ENCODE assay signal across 8 cellular contexts in genomic region chr1:83998599-83999315, GRCh38. TPM values are rescaled to one million over a fixed set of nuclear protein-coding genes. Genes with fewer than 3 reads are reported as not detected.
DNase-seq lines count a peak whose midpoint lies in the region; ATAC-seq, FAIRE-seq and TF ChIP-seq lines count a peak whose summit lies in the region.

Gene TTLL7 (minus strand): TSS chr1:83999132. CDS start chr1:83952211, 46,921 bp downstream.

- no peaks in the 10 kb centered on the region for H3K9me1 ChIP-seq in endothelial cell of umbilical vein (replicated peaks; ENCODE audit: control insufficient read depth, extremely low read depth, insufficient read depth, low read length)

- H3K4me3 ChIP-seq in endothelial cell of umbilical vein (replicated peaks in 1 of 3; ENCODE audit: insufficient read depth in 1 of 3, low read depth in 1 of 3, low read length in 3 of 3) (peak within 1 kb of the TSS; percentile 63 to 76 (median 74)), mononuclear cell (ENCODE audit: low read length) (peak within 1 kb of the TSS; percentile 44)

- no peaks in the 10 kb centered on the region for H4K20me1 ChIP-seq in endothelial cell of umbilical vein (replicated peaks; ENCODE audit: control insufficient read depth, extremely low read depth, insufficient read depth, low read length)

- TF ChIP-seq POLR2A in endothelial cell of umbilical vein (IDR thresholded peaks at IDR 0.05; ENCODE audit: low read depth, low read length), result no peak

- no peaks in the 10 kb centered on the region for H3K79me2 ChIP-seq in endothelial cell of umbilical vein (ENCODE audit: control insufficient read depth, insufficient read depth, low read length)

- no TSS peak for BruUV-seq in endothelial cell of umbilical vein (replicated peaks; lab: Mats Ljungman, UMichigan)

- POLR2A ChIA-PET in endothelial cell of umbilical vein (lab: Charles Lee), result interaction anchor here (0.6 kb wide), 1 partner anchor 62 kb away, joined by 6 read pairs; no protein-coding TSS in a partner anchor

- peak within 1 kb of the TSS; percentile 88 for H3K27ac ChIP-seq in endothelial cell of umbilical vein (ENCODE audit: insufficient read depth, low read depth, low read length)

- H3K9me3 ChIP-seq in endothelial cell of umbilical vein (replicated peaks; ENCODE audit: control insufficient read depth, insufficient read depth, low read length), result no peaks in the 10 kb centered on the region
- no peaks in the 10 kb centered on the region for H3K9me3 ChIP-seq in mononuclear cell (ENCODE audit: low read depth, low read length)

- no peak for TF ChIP-seq CTCF in endothelial cell of umbilical vein (IDR thresholded peaks at IDR 0.05; ENCODE audit: extremely low read depth in 1 of 2, insufficient read depth in 1 of 2, low read depth in 1 of 2, low read length in 2 of 2)

- H3K4me1 ChIP-seq in endothelial cell of umbilical vein (ENCODE audit: control insufficient read depth, extremely low read depth, insufficient read depth, low read length), result peaks cover 17% of the 10 kb centered on the region
- H3K4me1 ChIP-seq in mononuclear cell (ENCODE audit: insufficient read depth, low read length), result peaks cover 12% of the 10 kb centered on the region

- H3K4me2 ChIP-seq in endothelial cell of umbilical vein (ENCODE audit: insufficient read depth, low read length), result peak within 1 kb of the TSS; percentile 87

- CTCF ChIA-PET in endothelial cell of umbilical vein (lab: Charles Lee), result interaction anchor here (0.6 to 1.4 kb wide), 5 partner anchors 12 to 126 kb away, joined by 3 to 5 read pairs (median 4); no protein-coding TSS in a partner anchor

- ATAC-seq in GM19324 (IDR thresholded peaks at IDR 0.05; ENCODE audit: low FRiP score, unreplicated experiment) (peak; percentile 89), HG03432 (IDR thresholded peaks at IDR 0.05; ENCODE audit: unreplicated experiment) (peak; percentile 93)

- H2AFZ ChIP-seq in endothelial cell of umbilical vein (ENCODE audit: low read depth, low read length), result peak within 1 kb of the TSS; percentile 98

- intact Hi-C loops in endothelial cell of umbilical vein (cut with micrococcal nuclease), result loop anchor here (1.0 to 10.0 kb wide), 3 partner anchors 79 to 436 kb away; no protein-coding TSS in a partner anchor

- no peaks in the 10 kb centered on the region for H3K36me3 ChIP-seq in endothelial cell of umbilical vein (ENCODE audit: control insufficient read depth in 2 of 2, extremely low read depth in 1 of 2, insufficient read depth in 2 of 2, low read length in 2 of 2)

- peak; percentile 90 for DNase-seq in AG20443 (ENCODE audit: low spot score)
- peak; percentile 94 for DNase-seq in NCI-H748 (lab: John Stamatoyannopoulos, UW; ENCODE audit: unreplicated experiment)
- peak; percentile 22 to 52 (median 41) for DNase-seq in activated CD8-positive, alpha-beta memory T cell treated with anti-CD3 and anti-CD28 coated beads for 48 hours (ENCODE audit: low read depth in 2 of 3, low spot score in 2 of 3)
- peak; percentile 68 for DNase-seq in endothelial cell of umbilical vein (ENCODE audit: low read depth, low spot score)
- DNase-seq in stimulated activated CD8-positive, alpha-beta memory T cell treated with anti-CD3 and anti-CD28 coated beads, Interleukin-2, amount 100 ng/mL, for 1 hour (ENCODE audit: low read depth in 2 of 2), result peak; percentile 9 to 26

- dilution Hi-C loops in endothelial cell of umbilical vein (cut with MboI; ENCODE audit: extremely low pct_ligation_motif_present, low sequenced_read_pairs), result no loop called here

- H3K27me3 ChIP-seq in endothelial cell of umbilical vein (ENCODE audit: control insufficient read depth in 2 of 2, insufficient read depth in 2 of 2, low read length in 2 of 2) (peaks cover 4 to 5% of the 10 kb centered on the region in 2 experiments), mononuclear cell (ENCODE audit: insufficient read depth, low read length) (peaks cover 44% of the 10 kb centered on the region)

- H3K9ac ChIP-seq in endothelial cell of umbilical vein (replicated peaks; ENCODE audit: extremely low read depth, insufficient read depth, low read length), result peak within 1 kb of the TSS; percentile 86

- no peak for FAIRE-seq in endothelial cell of umbilical vein (lab: Jason Lieb, UNC)

TF ChIP-seq in endothelial cell of umbilical vein, 7 proteins besides CTCF, POLR2A, EP300 and RAD21:
- TF ChIP-seq MAX (IDR thresholded peaks at IDR 0.05; ENCODE audit: insufficient read depth, insufficient read length) (no peak), POLR2AphosphoS5 (IDR thresholded peaks at IDR 0.05; ENCODE audit: insufficient read depth, low read depth, low read length) (peak; percentile 25)

RNA-seq across cellular contexts. Expression of gene TTLL7, which starts in this region (rescaled TPM):
- total RNA-seq in endothelial cell of umbilical vein (4.9 and 11.7 TPM in 2 replicates), mononuclear cell (0.84 TPM)
- 1.7 and 2.1 TPM in 2 replicates for polyA plus RNA-seq in endothelial cell of umbilical vein
- polyA plus RNA-seq in endothelial cell of umbilical vein (2011; cell fraction: cytosol; rRNA removed), result 1.2 and 2.6 TPM in 2 replicates
- 8.4 and 8.7 TPM in 2 replicates for polyA plus RNA-seq in endothelial cell of umbilical vein (2011; cell fraction: nucleus; rRNA removed)
- polyA plus RNA-seq in endothelial cell of umbilical vein (2012), result 1.3 and 3.7 TPM in 2 replicates
- polyA minus RNA-seq in endothelial cell of umbilical vein, result 4.2 and 4.8 TPM in 2 replicates
- 1.4 TPM for polyA minus RNA-seq in endothelial cell of umbilical vein (2011; cell fraction: cytosol; rRNA and poly(A)+ RNA removed)
- polyA minus RNA-seq in endothelial cell of umbilical vein (2011; cell fraction: nucleus; rRNA and poly(A)+ RNA removed), result 6.4 and 8.5 TPM in 2 replicates

Comparison
In these comparisons a context has a peak if more than half of its experiments do, and no peak if none do; other contexts are left out.
1. Peak in every context shown above with its lines: DNase-seq, ATAC-seq, H3K4me3 ChIP-seq and H3K27ac ChIP-seq.
2. DNase-seq: peak in every context shown above with its lines; median percentile 94 in NCI-H748; 90 in AG20443; 68 in endothelial cell of umbilical vein; 41 in activated CD8-positive, alpha-beta memory T cell treated with anti-CD3 and anti-CD28 coated beads for 48 hours; 18 in stimulated activated CD8-positive, alpha-beta memory T cell treated with anti-CD3 and anti-CD28 coated beads, Interleukin-2, amount 100 ng/mL, for 1 hour.